In genomic region chr12:105748806-105749600, GRCh38 we compare ENCODE assay signal across 13 cellular contexts.
DNase-seq lines count a peak whose midpoint lies in the region; ATAC-seq lines count a peak whose summit lies in the region.
"Had no signal": no experiment of that assay in that cellular context is flagged by ENCODE, and none has a peak within 500 bp of the region (broad histone marks: within the 10 kb centered on the region; RNA-seq: fewer than 3 reads in every experiment).

No MANE protein-coding gene starts in this region.

- H3K4me1 Mint-ChIP-seq in natural killer cell treated with Interleukin-12 subunit alpha and Interleukin-12 subunit beta and Interleukin-15 and Interleukin-18, amount 100 ng/mL, for 72 hours (ENCODE audit: low read depth in 2 of 2): no peaks in the 10 kb centered on the region

- no peaks in the 10 kb centered on the region for H3K9me3 Mint-ChIP-seq in natural killer cell treated with Interleukin-12 subunit alpha and Interleukin-12 subunit beta and Interleukin-15 and Interleukin-18, amount 100 ng/mL, for 72 hours
- H3K9me3 Mint-ChIP-seq: HFFc6 had no signal

- no peak overlapping the region for H3K27ac Mint-ChIP-seq in natural killer cell treated with Interleukin-12 subunit alpha and Interleukin-12 subunit beta and Interleukin-15 and Interleukin-18, amount 100 ng/mL, for 72 hours
- H3K27ac Mint-ChIP-seq: HFFc6 had no signal

- no peaks in the 10 kb centered on the region for H3K36me3 Mint-ChIP-seq in natural killer cell treated with Interleukin-12 subunit alpha and Interleukin-12 subunit beta and Interleukin-15 and Interleukin-18, amount 100 ng/mL, for 72 hours

- peak; percentile 71 for DNase-seq in GM03348 (ENCODE audit: low spot score)
- DNase-seq in cerebellum (ENCODE audit: low spot score): peak; percentile 60
- DNase-seq in hypothalamus (lab: John Stamatoyannopoulos, UW): peak in 27 of 51 donors; percentile 5 to 62 (median 18)
- DNase-seq in sciatic nerve (ENCODE audit: low spot score): peak; percentile 70
- no peak for DNase-seq in DMS79 treated with DMSO at 0.1 percent for 48 hours (lab: John Stamatoyannopoulos, UW)
- no peak for DNase-seq in natural killer cell treated with Interleukin-12 subunit alpha and Interleukin-12 subunit beta and Interleukin-15 and Interleukin-18, amount 100 ng/mL, for 72 hours (ENCODE audit: low spot score)
- DNase-seq: activated CD4-positive, alpha-beta T cell treated with anti-CD3 and anti-CD28 coated beads for 1 hour; activated gamma-delta T cell; HFFc6; NCI-H526 treated with DMSO at 0.1 percent for 48 hours had no signal

- peak; percentile 79 for ATAC-seq in sciatic nerve
- no peak for ATAC-seq in GM19328 (IDR thresholded peaks at IDR 0.05; ENCODE audit: unreplicated experiment)
- ATAC-seq in GM19452 (IDR thresholded peaks at IDR 0.05; ENCODE audit: unreplicated experiment): no peak
- no peak for ATAC-seq in natural killer cell treated with Interleukin-12 subunit alpha and Interleukin-12 subunit beta and Interleukin-15 and Interleukin-18, amount 100 ng/mL, for 72 hours
- ATAC-seq: left lobe of liver had no signal

- intact Hi-C loops in sciatic nerve (cut with DNase I): no loop called here

- no peak overlapping the region for H3K4me3 Mint-ChIP-seq in natural killer cell treated with Interleukin-12 subunit alpha and Interleukin-12 subunit beta and Interleukin-15 and Interleukin-18, amount 100 ng/mL, for 72 hours
- H3K4me3 Mint-ChIP-seq: HFFc6 had no signal

- peaks cover 0 to 7% of the 10 kb centered on the region in 2 donors for H3K27me3 Mint-ChIP-seq in natural killer cell treated with Interleukin-12 subunit alpha and Interleukin-12 subunit beta and Interleukin-15 and Interleukin-18, amount 100 ng/mL, for 72 hours

Comparison
In these comparisons a context has a peak if more than half of its experiments do, and no peak if none do; other contexts are left out.
1. DNase-seq: peak in GM03348 (single experiment), cerebellum (single experiment), hypothalamus (27 of 51) and sciatic nerve (single experiment); none in DMS79 treated with DMSO at 0.1 percent for 48 hours (single experiment) and natural killer cell treated with Interleukin-12 subunit alpha and Interleukin-12 subunit beta and Interleukin-15 and Interleukin-18, amount 100 ng/mL, for 72 hours (single experiment).